ENCODE assay signal across 13 cellular contexts in genomic region chr22:39265143-39265542, GRCh38.
"Had no signal": no experiment of that assay in that cellular context is flagged by ENCODE, and none has a peak within 500 bp of the region (broad histone marks: within the 10 kb centered on the region; RNA-seq: fewer than 3 reads in every experiment).

No MANE protein-coding gene starts in this region.

- H3K4me1 ChIP-seq: gastroesophageal sphincter, pancreas, sigmoid colon had no signal

- H3K27ac ChIP-seq: cardiac muscle cell, pancreas had no signal

- H3K9me3 ChIP-seq: pancreas had no signal

- H3K4me3 ChIP-seq: cardiac muscle cell, gastroesophageal sphincter, pancreas, sigmoid colon had no signal

- DNase-seq: activated CD4-positive, alpha-beta T cell treated with anti-CD3 and anti-CD28 coated beads, Interleukin-2, amount 50 U/mL, for 48 hours; activated CD4-positive, CD25-positive, alpha-beta regulatory T cell treated with anti-CD3 and anti-CD28 coated beads, Interleukin-2, amount 50 U/mL, for 72 hours; activated effector memory CD4-positive, alpha-beta T cell treated with anti-CD3 and anti-CD28 coated beads, Interleukin-2, amount 50 U/mL, for 16 hours; erythroblast; midbrain; stimulated activated CD4-positive, alpha-beta T cell treated with anti-CD3 and anti-CD28 coated beads, Interleukin-12 subunit alpha, Interleukin-12 subunit beta, amount 100 ng/mL, for 4 hours; stimulated activated CD4-positive, alpha-beta T cell treated with anti-CD3 and anti-CD28 coated beads, Interleukin-2, amount 100 ng/mL, for 24 hours; T-helper 9 cell had no signal

- H3K27me3 ChIP-seq: cardiac muscle cell, gastroesophageal sphincter, pancreas, sigmoid colon had no signal

- H3K36me3 ChIP-seq: cardiac muscle cell, gastroesophageal sphincter, pancreas, sigmoid colon had no signal

- FAIRE-seq: islet of Langerhans, pancreas had no signal
